In genomic region chr5:176073996-176074571, GRCh38 we compare ENCODE assay signal across 6 cellular contexts.
A peak's percentile ranks its signal among the peaks of the same experiment; 100 is the strongest.
DNase-seq lines count a peak whose midpoint lies in the region; ATAC-seq and TF ChIP-seq lines count a peak whose summit lies in the region.
"Not testable (repeated sequence)": the region's sequence is repeated elsewhere in the genome, so short reads cannot be mapped to it uniquely, and the experiment has no call there.

No MANE protein-coding gene starts in this region.

- H3K4me3 ChIP-seq in LNCaP clone FGC (ENCODE audit: low read depth, low read length); SJCRH30; mucosa of descending colon; stomach: not testable (repeated sequence)

- not testable (repeated sequence) for H3K27me3 ChIP-seq in SJCRH30, stomach

- H3K36me3 ChIP-seq in SJCRH30; mucosa of descending colon (ENCODE audit: low read depth); stomach: not testable (repeated sequence)

- not testable (repeated sequence) for TF ChIP-seq POLR2A in stomach (IDR thresholded peaks at IDR 0.05)

- not testable (repeated sequence) for H3K4me1 ChIP-seq in SJCRH30; mucosa of descending colon (ENCODE audit: low read depth); stomach

- H3K27ac ChIP-seq in SJCRH30, stomach: not testable (repeated sequence)

- not testable (repeated sequence) for TF ChIP-seq EP300 in stomach (IDR thresholded peaks at IDR 0.05)

- intact Hi-C loops in mucosa of descending colon (cut with DNase I, micrococcal nuclease); posterior vena cava (cut with DNase I); stomach (cut with DNase I; ENCODE audit: low total_unique reads): not testable (repeated sequence)

- DNase-seq in LNCaP clone FGC (ENCODE audit: low read depth): peak; percentile 2
- peak; percentile 82 to 88 for DNase-seq in SJCRH30
- peak; percentile 5 for DNase-seq in dedifferentiated amniotic fluid mesenchymal stem cell (ENCODE audit: extremely low spot score)
- peak in 2 of 3 donors; percentile 15 to 30 for DNase-seq in mucosa of descending colon
- peak; percentile 57 for DNase-seq in posterior vena cava (ENCODE audit: low spot score)
- peak; percentile 49 for DNase-seq in stomach

- TF ChIP-seq CTCF in LNCaP clone FGC (IDR thresholded peaks at IDR 0.05; ENCODE audit: control insufficient read depth, extremely low read depth, insufficient read depth); mucosa of descending colon (IDR thresholded peaks at IDR 0.05); stomach (IDR thresholded peaks at IDR 0.05): not testable (repeated sequence)

- not testable (repeated sequence) for ATAC-seq in mucosa of descending colon

- 44 to 70% (median 54%) methylated on average over 2 to 4 of the region's 9 CpGs for WGBS in stomach, 5 donors

- not testable (repeated sequence) for H3K9me3 ChIP-seq in SJCRH30 (replicated peaks); mucosa of descending colon; stomach

Comparison
In these comparisons a context has a peak if more than half of its experiments do, and no peak if none do; other contexts are left out.
1. DNase-seq: peak in every context shown above with its lines; median percentile 85 in SJCRH30; 57 in posterior vena cava; 49 in stomach; 22 in mucosa of descending colon; 5 in dedifferentiated amniotic fluid mesenchymal stem cell; 2 in LNCaP clone FGC.